1 cellular context compared by ENCODE assay signal in the genomic region with DNA sequence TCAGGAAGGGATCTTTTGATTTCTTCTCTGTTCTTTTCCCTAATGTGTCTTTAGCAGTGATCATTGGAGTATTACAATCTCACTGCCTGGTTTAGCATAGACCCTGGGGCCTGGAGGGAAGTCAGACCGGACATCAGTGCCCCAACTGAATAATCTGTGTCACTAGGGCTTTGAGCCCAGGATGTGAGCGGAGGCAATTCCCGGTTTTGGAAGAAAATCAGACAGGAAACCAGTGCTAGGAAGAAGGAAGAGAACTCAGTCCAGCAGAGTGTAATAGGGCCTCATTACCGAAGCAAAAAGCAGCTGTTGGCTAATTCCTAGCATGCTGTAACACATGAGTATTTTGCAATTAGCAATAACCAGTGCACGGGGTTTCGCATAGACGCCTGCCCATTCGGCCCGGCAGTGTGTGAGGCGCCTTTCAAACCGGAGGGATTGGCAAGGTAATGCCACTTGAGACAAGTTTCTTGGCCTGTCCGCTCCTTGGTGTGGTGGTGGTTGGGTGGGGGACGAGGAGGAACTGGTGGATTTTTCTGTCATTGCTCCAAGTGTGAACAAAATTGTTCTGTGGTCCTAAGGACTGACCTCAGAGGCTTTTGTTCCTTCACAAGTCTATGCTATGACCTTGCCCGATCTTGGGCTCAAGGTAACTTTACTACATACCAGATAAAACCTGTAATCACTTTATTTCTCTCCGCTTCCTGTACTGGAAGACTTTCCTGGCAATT.
A peak's percentile ranks its signal among the peaks of the same experiment; 100 is the strongest.
TF ChIP-seq lines count a peak whose summit lies in the region.

No MANE protein-coding gene starts in this region.

TF ChIP-seq in HepG2, 621 proteins besides CTCF, POLR2A, EP300 and RAD21 (continued from another document and continues in another):
- TF ChIP-seq NCOA5 (CRISPR knock-in tag; IDR thresholded peaks at IDR 0.05) (no peak), SRSF9 (IDR thresholded peaks at IDR 0.05; ENCODE audit: borderline replicate concordance, insufficient read depth, low read depth, low read length, poor library complexity, severe bottlenecking) (no peak), CCAR2 (optimal IDR thresholded peaks at IDR 0.05; ENCODE audit: low read depth, low read length) (no peak), ELF3 (CRISPR knock-in tag; IDR thresholded peaks at IDR 0.05) (0 out of 2 replicates have a peak, but pooled peaks have one; percentile 8), HDAC6 (IDR thresholded peaks at IDR 0.05; ENCODE audit: low read depth, low read length) (no peak), ZBTB8A (CRISPR knock-in tag; IDR thresholded peaks at IDR 0.05; ENCODE audit: borderline replicate concordance, low read depth) (no peak), ZNF207 (IDR thresholded peaks at IDR 0.05; ENCODE audit: borderline replicate concordance) (no peak), KDM1A (CRISPR knock-in tag; IDR thresholded peaks at IDR 0.05) (no peak), HNRNPUL1 (IDR thresholded peaks at IDR 0.05; ENCODE audit: low read depth, low read length) (no peak), ZFP36L2 (CRISPR knock-in tag; IDR thresholded peaks at IDR 0.05) (no peak), ZNF839 (CRISPR knock-in tag; IDR thresholded peaks at IDR 0.05; ENCODE audit: borderline replicate concordance) (no peak), NKX3-1 (CRISPR knock-in tag; IDR thresholded peaks at IDR 0.05) (no peak), ZBTB20 (CRISPR knock-in tag; IDR thresholded peaks at IDR 0.05; ENCODE audit: borderline replicate concordance, low read depth) (no peak), ZNF619 (CRISPR knock-in tag; IDR thresholded peaks at IDR 0.05) (no peak), ZMYM4 (CRISPR knock-in tag; IDR thresholded peaks at IDR 0.05) (no peak), HES4 (CRISPR knock-in tag; IDR thresholded peaks at IDR 0.05; ENCODE audit: borderline replicate concordance) (no peak), MLLT10 (CRISPR knock-in tag; IDR thresholded peaks at IDR 0.05) (no peak), SETDB1 (CRISPR knock-in tag; IDR thresholded peaks at IDR 0.05; ENCODE audit: borderline replicate concordance) (no peak), ZNF724P (CRISPR knock-in tag; IDR thresholded peaks at IDR 0.05; ENCODE audit: borderline replicate concordance) (no peak), NFKB2 (CRISPR knock-in tag; IDR thresholded peaks at IDR 0.05; ENCODE audit: borderline replicate concordance) (no peak), YY1 (IDR thresholded peaks at IDR 0.05; ENCODE audit: insufficient read depth, insufficient replicate concordance, low read depth, low read length) (no peak), GTF3A (CRISPR knock-in tag; conservative IDR thresholded peaks at IDR 0.05) (no peak), ZNF781 (CRISPR knock-in tag; IDR thresholded peaks at IDR 0.05; ENCODE audit: borderline replicate concordance, not compliant biosample characterization) (no peak), ZNF549 (CRISPR knock-in tag; IDR thresholded peaks at IDR 0.05) (no peak), ZBTB3 (CRISPR knock-in tag; IDR thresholded peaks at IDR 0.05; ENCODE audit: borderline replicate concordance, low read depth) (no peak), ZNF660 (CRISPR knock-in tag; IDR thresholded peaks at IDR 0.05; ENCODE audit: borderline replicate concordance, low read depth) (no peak), WIZ (CRISPR knock-in tag; IDR thresholded peaks at IDR 0.05) (no peak), IRX3 (CRISPR knock-in tag; IDR thresholded peaks at IDR 0.05; ENCODE audit: borderline replicate concordance, low read depth) (no peak), ZNF772 (CRISPR knock-in tag; IDR thresholded peaks at IDR 0.05) (no peak)
- TF ChIP-seq, protein P1, sequence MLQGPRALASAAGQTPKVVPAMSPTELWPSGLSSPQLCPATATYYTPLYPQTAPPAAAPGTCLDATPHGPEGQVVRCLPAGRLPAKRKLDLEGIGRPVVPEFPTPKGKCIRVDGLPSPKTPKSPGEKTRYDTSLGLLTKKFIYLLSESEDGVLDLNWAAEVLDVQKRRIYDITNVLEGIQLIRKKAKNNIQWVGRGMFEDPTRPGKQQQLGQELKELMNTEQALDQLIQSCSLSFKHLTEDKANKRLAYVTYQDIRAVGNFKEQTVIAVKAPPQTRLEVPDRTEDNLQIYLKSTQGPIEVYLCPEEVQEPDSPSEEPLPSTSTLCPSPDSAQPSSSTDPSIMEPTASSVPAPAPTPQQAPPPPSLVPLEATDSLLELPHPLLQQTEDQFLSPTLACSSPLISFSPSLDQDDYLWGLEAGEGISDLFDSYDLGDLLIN (CRISPR knock-in tag; IDR thresholded peaks at IDR 0.05; ENCODE audit: borderline replicate concordance) = no peak
- TF ChIP-seq, protein P2, sequence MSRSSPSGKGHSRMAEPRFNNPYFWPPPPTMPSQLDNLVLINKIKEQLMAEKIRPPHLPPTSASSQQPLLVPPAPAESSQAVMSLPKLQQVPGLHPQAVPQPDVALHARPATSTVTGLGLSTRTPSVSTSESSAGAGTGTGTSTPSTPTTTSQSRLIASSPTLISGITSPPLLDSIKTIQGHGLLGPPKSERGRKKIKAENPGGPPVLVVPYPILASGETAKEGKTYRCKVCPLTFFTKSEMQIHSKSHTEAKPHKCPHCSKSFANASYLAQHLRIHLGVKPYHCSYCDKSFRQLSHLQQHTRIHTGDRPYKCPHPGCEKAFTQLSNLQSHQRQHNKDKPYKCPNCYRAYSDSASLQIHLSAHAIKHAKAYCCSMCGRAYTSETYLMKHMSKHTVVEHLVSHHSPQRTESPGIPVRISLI (CRISPR knock-in tag; IDR thresholded peaks at IDR 0.05; ENCODE audit: borderline replicate concordance) = no peak
- TF ChIP-seq, protein P3, sequence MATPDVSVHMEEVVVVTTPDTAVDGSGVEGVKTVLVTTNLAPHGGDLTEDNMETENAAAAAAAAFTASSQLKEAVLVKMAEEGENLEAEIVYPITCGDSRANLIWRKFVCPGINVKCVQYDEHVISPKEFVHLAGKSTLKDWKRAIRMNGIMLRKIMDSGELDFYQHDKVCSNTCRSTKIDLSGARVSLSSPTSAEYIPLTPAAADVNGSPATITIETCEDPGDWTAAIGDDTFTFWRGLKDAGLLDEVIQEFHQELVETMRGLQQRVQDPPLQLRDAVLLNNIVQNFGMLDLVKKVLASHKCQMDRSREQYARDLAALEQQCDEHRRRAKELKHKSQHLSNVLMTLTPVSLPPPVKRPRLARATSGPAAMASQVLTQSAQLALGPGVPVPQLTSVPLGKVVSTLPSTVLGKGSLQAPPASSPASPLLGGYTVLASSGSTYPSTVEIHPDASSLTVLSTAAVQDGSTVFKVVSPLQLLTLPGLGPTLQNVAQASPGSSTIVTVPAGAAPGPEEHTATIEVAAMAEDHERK (CRISPR knock-in tag; IDR thresholded peaks at IDR 0.05; ENCODE audit: low read depth) = no peak
- TF ChIP-seq, protein P4, sequence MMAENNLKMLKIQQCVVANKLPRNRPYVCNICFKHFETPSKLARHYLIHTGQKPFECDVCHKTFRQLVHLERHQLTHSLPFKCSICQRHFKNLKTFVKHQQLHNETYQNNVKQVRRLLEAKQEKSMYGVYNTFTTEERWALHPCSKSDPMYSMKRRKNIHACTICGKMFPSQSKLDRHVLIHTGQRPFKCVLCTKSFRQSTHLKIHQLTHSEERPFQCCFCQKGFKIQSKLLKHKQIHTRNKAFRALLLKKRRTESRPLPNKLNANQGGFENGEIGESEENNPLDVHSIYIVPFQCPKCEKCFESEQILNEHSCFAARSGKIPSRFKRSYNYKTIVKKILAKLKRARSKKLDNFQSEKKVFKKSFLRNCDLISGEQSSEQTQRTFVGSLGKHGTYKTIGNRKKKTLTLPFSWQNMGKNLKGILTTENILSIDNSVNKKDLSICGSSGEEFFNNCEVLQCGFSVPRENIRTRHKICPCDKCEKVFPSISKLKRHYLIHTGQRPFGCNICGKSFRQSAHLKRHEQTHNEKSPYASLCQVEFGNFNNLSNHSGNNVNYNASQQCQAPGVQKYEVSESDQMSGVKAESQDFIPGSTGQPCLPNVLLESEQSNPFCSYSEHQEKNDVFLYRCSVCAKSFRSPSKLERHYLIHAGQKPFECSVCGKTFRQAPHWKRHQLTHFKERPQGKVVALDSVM (CRISPR knock-in tag; IDR thresholded peaks at IDR 0.05) = no peak
- TF ChIP-seq, protein P5, sequence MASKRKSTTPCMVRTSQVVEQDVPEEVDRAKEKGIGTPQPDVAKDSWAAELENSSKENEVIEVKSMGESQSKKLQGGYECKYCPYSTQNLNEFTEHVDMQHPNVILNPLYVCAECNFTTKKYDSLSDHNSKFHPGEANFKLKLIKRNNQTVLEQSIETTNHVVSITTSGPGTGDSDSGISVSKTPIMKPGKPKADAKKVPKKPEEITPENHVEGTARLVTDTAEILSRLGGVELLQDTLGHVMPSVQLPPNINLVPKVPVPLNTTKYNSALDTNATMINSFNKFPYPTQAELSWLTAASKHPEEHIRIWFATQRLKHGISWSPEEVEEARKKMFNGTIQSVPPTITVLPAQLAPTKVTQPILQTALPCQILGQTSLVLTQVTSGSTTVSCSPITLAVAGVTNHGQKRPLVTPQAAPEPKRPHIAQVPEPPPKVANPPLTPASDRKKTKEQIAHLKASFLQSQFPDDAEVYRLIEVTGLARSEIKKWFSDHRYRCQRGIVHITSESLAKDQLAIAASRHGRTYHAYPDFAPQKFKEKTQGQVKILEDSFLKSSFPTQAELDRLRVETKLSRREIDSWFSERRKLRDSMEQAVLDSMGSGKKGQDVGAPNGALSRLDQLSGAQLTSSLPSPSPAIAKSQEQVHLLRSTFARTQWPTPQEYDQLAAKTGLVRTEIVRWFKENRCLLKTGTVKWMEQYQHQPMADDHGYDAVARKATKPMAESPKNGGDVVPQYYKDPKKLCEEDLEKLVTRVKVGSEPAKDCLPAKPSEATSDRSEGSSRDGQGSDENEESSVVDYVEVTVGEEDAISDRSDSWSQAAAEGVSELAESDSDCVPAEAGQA (IDR thresholded peaks at IDR 0.05; ENCODE audit: low read depth) = no peak
- TF ChIP-seq, protein P5 (CRISPR knock-in tag; IDR thresholded peaks at IDR 0.05; ENCODE audit: borderline replicate concordance) = no peak
- TF ChIP-seq, protein P6, sequence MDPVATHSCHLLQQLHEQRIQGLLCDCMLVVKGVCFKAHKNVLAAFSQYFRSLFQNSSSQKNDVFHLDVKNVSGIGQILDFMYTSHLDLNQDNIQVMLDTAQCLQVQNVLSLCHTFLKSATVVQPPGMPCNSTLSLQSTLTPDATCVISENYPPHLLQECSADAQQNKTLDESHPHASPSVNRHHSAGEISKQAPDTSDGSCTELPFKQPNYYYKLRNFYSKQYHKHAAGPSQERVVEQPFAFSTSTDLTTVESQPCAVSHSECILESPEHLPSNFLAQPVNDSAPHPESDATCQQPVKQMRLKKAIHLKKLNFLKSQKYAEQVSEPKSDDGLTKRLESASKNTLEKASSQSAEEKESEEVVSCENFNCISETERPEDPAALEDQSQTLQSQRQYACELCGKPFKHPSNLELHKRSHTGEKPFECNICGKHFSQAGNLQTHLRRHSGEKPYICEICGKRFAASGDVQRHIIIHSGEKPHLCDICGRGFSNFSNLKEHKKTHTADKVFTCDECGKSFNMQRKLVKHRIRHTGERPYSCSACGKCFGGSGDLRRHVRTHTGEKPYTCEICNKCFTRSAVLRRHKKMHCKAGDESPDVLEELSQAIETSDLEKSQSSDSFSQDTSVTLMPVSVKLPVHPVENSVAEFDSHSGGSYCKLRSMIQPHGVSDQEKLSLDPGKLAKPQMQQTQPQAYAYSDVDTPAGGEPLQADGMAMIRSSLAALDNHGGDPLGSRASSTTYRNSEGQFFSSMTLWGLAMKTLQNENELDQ (CRISPR knock-in tag; IDR thresholded peaks at IDR 0.05; ENCODE audit: borderline replicate concordance) = no peak
- TF ChIP-seq, protein P7, sequence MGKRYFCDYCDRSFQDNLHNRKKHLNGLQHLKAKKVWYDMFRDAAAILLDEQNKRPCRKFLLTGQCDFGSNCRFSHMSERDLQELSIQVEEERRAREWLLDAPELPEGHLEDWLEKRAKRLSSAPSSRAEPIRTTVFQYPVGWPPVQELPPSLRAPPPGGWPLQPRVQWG (CRISPR knock-in tag; IDR thresholded peaks at IDR 0.05; ENCODE audit: borderline replicate concordance, low read depth) = no peak
